10 cellular contexts compared by ENCODE assay signal in genomic region chr9:9790216-9790872, GRCh38.
DNase-seq lines count a peak whose midpoint lies in the region; ATAC-seq and TF ChIP-seq lines count a peak whose summit lies in the region.
"Had no signal": no experiment of that assay in that cellular context is flagged by ENCODE, and none has a peak within 500 bp of the region (broad histone marks: within the 10 kb centered on the region; RNA-seq: fewer than 3 reads in every experiment).

No MANE protein-coding gene starts in this region.

- H3K79me2 ChIP-seq in smooth muscle cell (ENCODE audit: low read depth): no peaks in the 10 kb centered on the region

- ATAC-seq in activated CD4-positive, alpha-beta T cell treated with anti-CD3 and anti-CD28 coated beads for 36 hours: no peak
- peak; percentile 66 for ATAC-seq in GM21825 (IDR thresholded peaks at IDR 0.05; ENCODE audit: unreplicated experiment)

- H3K27ac ChIP-seq in smooth muscle cell (ENCODE audit: low read depth) (no peak overlapping the region), suprapubic skin (no peak overlapping the region)

- H2AFZ ChIP-seq in smooth muscle cell (ENCODE audit: low read depth): peak overlapping the region; percentile 33

- H3K4me3 ChIP-seq in smooth muscle cell (no peak overlapping the region), suprapubic skin (no peak overlapping the region)

- H3K27me3 ChIP-seq in smooth muscle cell (ENCODE audit: low read depth) (no peaks in the 10 kb centered on the region), suprapubic skin (no peaks in the 10 kb centered on the region)

- POLR2A ChIA-PET in activated CD4-positive, alpha-beta T cell treated with anti-CD3 and anti-CD28 coated beads for 36 hours (lab: Charles Lee): no interaction called here

- 21% methylated on average over 1 of the region's 1 CpG for WGBS in smooth muscle cell (ENCODE audit: low lambda C conversion rate)
- 18% methylated on average over 1 of the region's 1 CpG for WGBS in suprapubic skin

- intact Hi-C loops in activated CD4-positive, alpha-beta T cell treated with anti-CD3 and anti-CD28 coated beads for 36 hours (cut with DNase I, micrococcal nuclease): loop anchor here (1.0 kb wide), 1 partner anchor 184 kb away; no protein-coding TSS in a partner anchor

- CTCF ChIA-PET in activated CD4-positive, alpha-beta T cell treated with anti-CD3 and anti-CD28 coated beads for 36 hours (lab: Charles Lee): interaction anchor here (1.0 to 1.8 kb wide), 3 partner anchors 153 to 183 kb away, joined by 3 to 5 read pairs (median 4); no protein-coding TSS in a partner anchor

- peak; percentile 31 for DNase-seq in activated CD4-positive, alpha-beta T cell treated with anti-CD3 and anti-CD28 coated beads for 36 hours
- DNase-seq in activated CD4-positive, alpha-beta T cell treated with anti-CD3 and anti-CD28 coated beads for 1 hour: no peak
- DNase-seq in M059J (ENCODE audit: low read depth) (peak; percentile 9), SK-N-DZ (ENCODE audit: low spot score) (peak; percentile 44), glomerular endothelial cell (ENCODE audit: extremely low read depth, low read depth, low spot score) (peak; percentile 36), smooth muscle cell (lab: John Stamatoyannopoulos, UW; ENCODE audit: unreplicated experiment) (no peak), suprapubic skin (ENCODE audit: low spot score in 2 of 2) (no peak)

- no peak for TF ChIP-seq POLR2A in suprapubic skin (IDR thresholded peaks at IDR 0.05)

- H3K36me3 ChIP-seq in smooth muscle cell (ENCODE audit: low read depth) (no peaks in the 10 kb centered on the region), suprapubic skin (no peaks in the 10 kb centered on the region)

- no peak overlapping the region for H3K4me3 Mint-ChIP-seq in activated CD4-positive, alpha-beta T cell treated with anti-CD3 and anti-CD28 coated beads for 36 hours
- H3K4me3 Mint-ChIP-seq: activated naive CD4-positive, alpha-beta T cell treated with anti-CD3 and anti-CD28 coated beads, Interleukin-2, amount 50 U/mL, for 24 hours had no signal

- H3K36me3 Mint-ChIP-seq in activated CD4-positive, alpha-beta T cell treated with anti-CD3 and anti-CD28 coated beads for 36 hours (ENCODE audit: low read depth): no peaks in the 10 kb centered on the region
- H3K36me3 Mint-ChIP-seq: activated naive CD4-positive, alpha-beta T cell treated with anti-CD3 and anti-CD28 coated beads, Interleukin-2, amount 50 U/mL, for 24 hours had no signal

- no peaks in the 10 kb centered on the region for H3K27me3 Mint-ChIP-seq in activated CD4-positive, alpha-beta T cell treated with anti-CD3 and anti-CD28 coated beads for 36 hours
- H3K27me3 Mint-ChIP-seq: activated naive CD4-positive, alpha-beta T cell treated with anti-CD3 and anti-CD28 coated beads, Interleukin-2, amount 50 U/mL, for 24 hours had no signal

- H3F3A ChIP-seq in smooth muscle cell (ENCODE audit: low read depth): no peaks in the 10 kb centered on the region

- H3K4me1 ChIP-seq in smooth muscle cell (ENCODE audit: low read depth): no peaks in the 10 kb centered on the region
- H3K4me1 ChIP-seq in suprapubic skin: no peaks in the 10 kb centered on the region
- H3K4me1 ChIP-seq: Caco-2 had no signal

- TF ChIP-seq CTCF in smooth muscle cell (IDR thresholded peaks at IDR 0.05; ENCODE audit: borderline replicate concordance, insufficient read depth, poor library complexity, severe bottlenecking) (peak; percentile 65), suprapubic skin (IDR thresholded peaks at IDR 0.05) (peak in 1 of 2 donors; percentile 28)

- no peak overlapping the region for H3K4me2 ChIP-seq in smooth muscle cell

- H3K9me3 ChIP-seq in smooth muscle cell (replicated peaks; ENCODE audit: low read depth) (no peaks in the 10 kb centered on the region), suprapubic skin (no peaks in the 10 kb centered on the region)
- H3K9me3 ChIP-seq: Caco-2 had no signal

- no peak overlapping the region for H3K27ac Mint-ChIP-seq in activated CD4-positive, alpha-beta T cell treated with anti-CD3 and anti-CD28 coated beads for 36 hours
- H3K27ac Mint-ChIP-seq: activated naive CD4-positive, alpha-beta T cell treated with anti-CD3 and anti-CD28 coated beads, Interleukin-2, amount 50 U/mL, for 24 hours had no signal

- H3K9ac ChIP-seq in smooth muscle cell (ENCODE audit: low read depth): no peak overlapping the region

- H3K9me3 Mint-ChIP-seq in activated CD4-positive, alpha-beta T cell treated with anti-CD3 and anti-CD28 coated beads for 36 hours (ENCODE audit: low read depth): no peaks in the 10 kb centered on the region
- H3K9me3 Mint-ChIP-seq: activated naive CD4-positive, alpha-beta T cell treated with anti-CD3 and anti-CD28 coated beads, Interleukin-2, amount 50 U/mL, for 24 hours had no signal

- no peaks in the 10 kb centered on the region for H4K20me1 ChIP-seq in smooth muscle cell (ENCODE audit: low read depth)

- no peak for TF ChIP-seq EP300 in suprapubic skin (IDR thresholded peaks at IDR 0.05)

- H3K4me1 Mint-ChIP-seq in activated CD4-positive, alpha-beta T cell treated with anti-CD3 and anti-CD28 coated beads for 36 hours: no peaks in the 10 kb centered on the region
- H3K4me1 Mint-ChIP-seq: activated naive CD4-positive, alpha-beta T cell treated with anti-CD3 and anti-CD28 coated beads, Interleukin-2, amount 50 U/mL, for 24 hours had no signal

Comparison
In these comparisons a context has a peak if more than half of its experiments do, and no peak if none do; other contexts are left out.
1. DNase-seq: peak in activated CD4-positive, alpha-beta T cell treated with anti-CD3 and anti-CD28 coated beads for 36 hours (single experiment), M059J (single experiment), SK-N-DZ (single experiment) and glomerular endothelial cell (single experiment); none in activated CD4-positive, alpha-beta T cell treated with anti-CD3 and anti-CD28 coated beads for 1 hour (single experiment), smooth muscle cell (single experiment) and suprapubic skin (0 of 2).